1 cellular context compared by ENCODE assay signal in genomic region chr16:48383204-48383876, GRCh38.
TF ChIP-seq lines count a peak whose summit lies in the region.

No MANE protein-coding gene starts in this region.

TF ChIP-seq in liver, 16 proteins besides CTCF, POLR2A, EP300 and RAD21 (continued from another document):
- TF ChIP-seq ATF3 (IDR thresholded peaks at IDR 0.05) (no peak), TAF1 (conservative IDR thresholded peaks at IDR 0.05) (no peak), JUND (IDR thresholded peaks at IDR 0.05) (no peak), RXRA (IDR thresholded peaks at IDR 0.05) (peak in 1 of 2 donors; percentile 17), ZBTB33 (IDR thresholded peaks at IDR 0.05) (no peak), EGR1 (IDR thresholded peaks at IDR 0.05; ENCODE audit: low read depth in 2 of 2) (no peak), MAX (IDR thresholded peaks at IDR 0.05) (no peak), HNF4G (IDR thresholded peaks at IDR 0.05) (no peak)
